Comparison of ENCODE assay signal across 8 cellular contexts in genomic region chr18:21111351-21112139, GRCh38.
DNase-seq lines count a peak whose midpoint lies in the region; ATAC-seq lines count a peak whose summit lies in the region.

Gene ROCK1, minus strand, starts transcription at chr18:21111813. Its CDS starts 903 bp downstream, at chr18:21110910.

- peaks cover 0 to 18% (median 9%) of the 10 kb centered on the region in 11 experiments; a peak in 7 of 22 replicates for H3K36me3 ChIP-seq in BLaER1 treated with 17β-estradiol and CSF1 and Interleukin-3, amounts not matched to agents 10 nM and 100 nM

- H3K27ac ChIP-seq in BLaER1 treated with 17β-estradiol and CSF1 and Interleukin-3, amounts not matched to agents 10 nM and 100 nM, result peak within 1 kb of the TSS; percentile 95 to 99 (median 98)
- H3K27ac ChIP-seq in cingulate gyrus (ENCODE audit: low read depth, low read length), result peak within 1 kb of the TSS; percentile 94

- peak; percentile 92 for ATAC-seq in GM19328 (IDR thresholded peaks at IDR 0.05; ENCODE audit: unreplicated experiment)
- ATAC-seq in HG03469 (IDR thresholded peaks at IDR 0.05; ENCODE audit: unreplicated experiment), result peak; percentile 83

- peak within 1 kb of the TSS; percentile 83 to 100 (median 96) for H3K4me3 ChIP-seq in BLaER1 treated with 17β-estradiol and CSF1 and Interleukin-3, amounts not matched to agents 10 nM and 100 nM

- H3K9ac ChIP-seq in BLaER1 treated with 17β-estradiol and CSF1 and Interleukin-3, amounts not matched to agents 10 nM and 100 nM, result peak within 1 kb of the TSS; percentile 95 to 99 (median 98)

- no peaks in the 10 kb centered on the region for H3K27me3 ChIP-seq in BLaER1 treated with 17β-estradiol and CSF1 and Interleukin-3, amounts not matched to agents 10 nM and 100 nM

- H3K4me2 ChIP-seq in BLaER1 treated with 17β-estradiol and CSF1 and Interleukin-3, amounts not matched to agents 10 nM and 100 nM, result peak within 1 kb of the TSS; percentile 88 to 98 (median 93)

- peaks cover 41 to 49% (median 46%) of the 10 kb centered on the region in 11 experiments for H4K20me1 ChIP-seq in BLaER1 treated with 17β-estradiol and CSF1 and Interleukin-3, amounts not matched to agents 10 nM and 100 nM

- peaks cover 0 to 9% (median 0%) of the 10 kb centered on the region in 11 experiments; a peak in 7 of 22 replicates for H3K9me3 ChIP-seq in BLaER1 treated with 17β-estradiol and CSF1 and Interleukin-3, amounts not matched to agents 10 nM and 100 nM (replicated peaks in 1 of 11)

- peaks cover 26 to 58% (median 31%) of the 10 kb centered on the region in 10 experiments for H3K4me1 ChIP-seq in BLaER1 treated with 17β-estradiol and CSF1 and Interleukin-3, amounts not matched to agents 10 nM and 100 nM

- DNase-seq in NCI-H526 (lab: John Stamatoyannopoulos, UW), result peak; percentile 85 to 94
- DNase-seq in activated CD4-positive, alpha-beta T cell treated with anti-CD3 and anti-CD28 coated beads for 48 hours, result peak; percentile 99
- peak; percentile 97 for DNase-seq in kidney tubule cell (ENCODE audit: low spot score)
- DNase-seq in stimulated activated CD4-positive, alpha-beta T cell treated with anti-CD3 and anti-CD28 coated beads, Interleukin-1b, Interleukin-23, amount 100 ng/mL, for 1 hour (ENCODE audit: low read depth in 2 of 2), result peak; percentile 98

Comparison
In these comparisons a context has a peak if more than half of its experiments do, and no peak if none do; other contexts are left out.
1. Peak in every context shown above with its lines: DNase-seq, ATAC-seq, H3K4me3 ChIP-seq and H3K27ac ChIP-seq.